ENCODE assay signal across 1 cellular context in the genomic region with DNA sequence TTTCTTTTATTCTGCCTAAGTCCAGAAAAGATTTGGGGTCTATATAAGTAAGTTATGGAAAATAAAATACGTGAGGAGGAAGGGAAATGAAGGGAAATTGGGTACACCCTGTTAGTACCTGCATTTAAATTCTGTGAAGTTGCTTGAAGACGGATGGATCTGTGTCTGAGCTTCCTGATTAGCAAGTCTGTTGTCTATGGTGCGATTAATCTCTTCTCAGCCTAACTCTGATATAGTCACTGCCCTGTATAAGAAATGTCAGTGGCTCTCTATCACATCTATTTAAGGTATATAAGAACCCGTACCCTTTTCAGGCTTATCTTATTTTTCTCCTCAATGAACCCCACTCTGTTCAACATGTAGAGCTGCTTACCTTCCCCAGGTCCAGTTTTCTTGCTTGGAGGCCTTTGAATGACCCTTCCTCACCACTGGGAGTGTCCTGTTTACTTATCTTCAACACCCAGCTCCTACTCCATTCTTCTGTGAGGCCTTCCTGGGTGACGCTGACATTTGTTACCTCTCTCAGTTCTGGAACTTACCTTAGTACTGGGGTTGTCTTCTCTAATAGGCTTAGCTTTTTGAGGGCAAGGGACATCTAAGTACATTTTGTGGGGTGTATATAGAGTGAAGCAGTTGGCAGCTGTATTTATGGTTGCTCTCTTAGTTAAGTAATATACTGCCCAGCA.
TF ChIP-seq lines count a peak whose summit lies in the region.

No MANE protein-coding gene starts in this region.

TF ChIP-seq in HEK293T, 16 proteins besides CTCF, POLR2A, EP300 and RAD21 (continued from another document):
- TF ChIP-seq FOXM1 (IDR thresholded peaks at IDR 0.05; ENCODE audit: borderline replicate concordance): no peak
- TF ChIP-seq CTBP1 (IDR thresholded peaks at IDR 0.05; ENCODE audit: borderline replicate concordance): no peak
- TF ChIP-seq ZNF384 (IDR thresholded peaks at IDR 0.05): no peak
- no peak for TF ChIP-seq SUZ12 (IDR thresholded peaks at IDR 0.05)
